In genomic region chr16:85898521-85899442, GRCh38 we compare ENCODE assay signal across 1 cellular context.
A peak's percentile ranks its signal among the peaks of the same experiment; 100 is the strongest.
TF ChIP-seq lines count a peak whose summit lies in the region.

IRF8 (plus strand) TSS chr16:85899162; CDS start chr16:85903016, 3,854 bp downstream.

TF ChIP-seq in GM12878, 131 proteins besides CTCF, POLR2A, EP300 and RAD21 (continued from another document and continues in another):
- TF ChIP-seq BCL3 (IDR thresholded peaks at IDR 0.05; ENCODE audit: borderline replicate concordance, insufficient read depth, low read depth, low read length, poor library complexity, severe bottlenecking): no peak
- TF ChIP-seq, protein P1, sequence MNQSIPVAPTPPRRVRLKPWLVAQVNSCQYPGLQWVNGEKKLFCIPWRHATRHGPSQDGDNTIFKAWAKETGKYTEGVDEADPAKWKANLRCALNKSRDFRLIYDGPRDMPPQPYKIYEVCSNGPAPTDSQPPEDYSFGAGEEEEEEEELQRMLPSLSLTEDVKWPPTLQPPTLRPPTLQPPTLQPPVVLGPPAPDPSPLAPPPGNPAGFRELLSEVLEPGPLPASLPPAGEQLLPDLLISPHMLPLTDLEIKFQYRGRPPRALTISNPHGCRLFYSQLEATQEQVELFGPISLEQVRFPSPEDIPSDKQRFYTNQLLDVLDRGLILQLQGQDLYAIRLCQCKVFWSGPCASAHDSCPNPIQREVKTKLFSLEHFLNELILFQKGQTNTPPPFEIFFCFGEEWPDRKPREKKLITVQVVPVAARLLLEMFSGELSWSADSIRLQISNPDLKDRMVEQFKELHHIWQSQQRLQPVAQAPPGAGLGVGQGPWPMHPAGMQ (IDR thresholded peaks at IDR 0.05; ENCODE audit: borderline replicate concordance): no peak
- peak; percentile 38 for TF ChIP-seq MEF2B (IDR thresholded peaks at IDR 0.05; ENCODE audit: partially characterized antibody, poor library complexity, severe bottlenecking)
- TF ChIP-seq BRCA1 (IDR thresholded peaks at IDR 0.05; ENCODE audit: low read depth, low read length): no peak
- TF ChIP-seq NFXL1 (IDR thresholded peaks at IDR 0.05; ENCODE audit: borderline replicate concordance): no peak
- TF ChIP-seq, protein P2, sequence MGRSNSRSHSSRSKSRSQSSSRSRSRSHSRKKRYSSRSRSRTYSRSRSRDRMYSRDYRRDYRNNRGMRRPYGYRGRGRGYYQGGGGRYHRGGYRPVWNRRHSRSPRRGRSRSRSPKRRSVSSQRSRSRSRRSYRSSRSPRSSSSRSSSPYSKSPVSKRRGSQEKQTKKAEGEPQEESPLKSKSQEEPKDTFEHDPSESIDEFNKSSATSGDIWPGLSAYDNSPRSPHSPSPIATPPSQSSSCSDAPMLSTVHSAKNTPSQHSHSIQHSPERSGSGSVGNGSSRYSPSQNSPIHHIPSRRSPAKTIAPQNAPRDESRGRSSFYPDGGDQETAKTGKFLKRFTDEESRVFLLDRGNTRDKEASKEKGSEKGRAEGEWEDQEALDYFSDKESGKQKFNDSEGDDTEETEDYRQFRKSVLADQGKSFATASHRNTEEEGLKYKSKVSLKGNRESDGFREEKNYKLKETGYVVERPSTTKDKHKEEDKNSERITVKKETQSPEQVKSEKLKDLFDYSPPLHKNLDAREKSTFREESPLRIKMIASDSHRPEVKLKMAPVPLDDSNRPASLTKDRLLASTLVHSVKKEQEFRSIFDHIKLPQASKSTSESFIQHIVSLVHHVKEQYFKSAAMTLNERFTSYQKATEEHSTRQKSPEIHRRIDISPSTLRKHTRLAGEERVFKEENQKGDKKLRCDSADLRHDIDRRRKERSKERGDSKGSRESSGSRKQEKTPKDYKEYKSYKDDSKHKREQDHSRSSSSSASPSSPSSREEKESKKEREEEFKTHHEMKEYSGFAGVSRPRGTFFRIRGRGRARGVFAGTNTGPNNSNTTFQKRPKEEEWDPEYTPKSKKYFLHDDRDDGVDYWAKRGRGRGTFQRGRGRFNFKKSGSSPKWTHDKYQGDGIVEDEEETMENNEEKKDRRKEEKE (IDR thresholded peaks at IDR 0.05): no peak
- TF ChIP-seq SIX5 (IDR thresholded peaks at IDR 0.05; ENCODE audit: low read depth, low read length, severe bottlenecking): no peak
- peak in 1 of 2 experiments; percentile 67; a peak in 2 of 4 replicates for TF ChIP-seq BHLHE40 (IDR thresholded peaks at IDR 0.05; ENCODE audit: borderline replicate concordance in 1 of 2, low read depth in 2 of 2, low read length in 1 of 2)
- TF ChIP-seq LARP7 (IDR thresholded peaks at IDR 0.05): peak; percentile 89
- TF ChIP-seq YY1 (IDR thresholded peaks at IDR 0.05; ENCODE audit: low read depth, low read length): peak; percentile 49; the same call in 1 of the 2 replicates
- peak; percentile 32 for TF ChIP-seq FOS (IDR thresholded peaks at IDR 0.05; ENCODE audit: borderline replicate concordance, extremely low read depth, insufficient read length)
- TF ChIP-seq ATF7 (IDR thresholded peaks at IDR 0.05; ENCODE audit: low read depth): no peak
- TF ChIP-seq, protein P3, sequence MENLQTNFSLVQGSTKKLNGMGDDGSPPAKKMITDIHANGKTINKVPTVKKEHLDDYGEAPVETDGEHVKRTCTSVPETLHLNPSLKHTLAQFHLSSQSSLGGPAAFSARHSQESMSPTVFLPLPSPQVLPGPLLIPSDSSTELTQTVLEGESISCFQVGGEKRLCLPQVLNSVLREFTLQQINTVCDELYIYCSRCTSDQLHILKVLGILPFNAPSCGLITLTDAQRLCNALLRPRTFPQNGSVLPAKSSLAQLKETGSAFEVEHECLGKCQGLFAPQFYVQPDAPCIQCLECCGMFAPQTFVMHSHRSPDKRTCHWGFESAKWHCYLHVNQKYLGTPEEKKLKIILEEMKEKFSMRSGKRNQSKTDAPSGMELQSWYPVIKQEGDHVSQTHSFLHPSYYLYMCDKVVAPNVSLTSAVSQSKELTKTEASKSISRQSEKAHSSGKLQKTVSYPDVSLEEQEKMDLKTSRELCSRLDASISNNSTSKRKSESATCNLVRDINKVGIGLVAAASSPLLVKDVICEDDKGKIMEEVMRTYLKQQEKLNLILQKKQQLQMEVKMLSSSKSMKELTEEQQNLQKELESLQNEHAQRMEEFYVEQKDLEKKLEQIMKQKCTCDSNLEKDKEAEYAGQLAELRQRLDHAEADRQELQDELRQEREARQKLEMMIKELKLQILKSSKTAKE (IDR thresholded peaks at IDR 0.05; ENCODE audit: low read depth, poor library complexity, severe bottlenecking): no peak
- TF ChIP-seq RB1 (IDR thresholded peaks at IDR 0.05; ENCODE audit: borderline replicate concordance): peak; percentile 94
- TF ChIP-seq ZBTB40 (IDR thresholded peaks at IDR 0.05; ENCODE audit: borderline replicate concordance): no peak
- no peak for TF ChIP-seq FOXM1 (IDR thresholded peaks at IDR 0.05; ENCODE audit: low read depth, low read length)
- TF ChIP-seq TCF3 (IDR thresholded peaks at IDR 0.05; ENCODE audit: borderline replicate concordance, insufficient read depth, low read depth, low read length): peak; percentile 92
- no peak for TF ChIP-seq SMAD1 (IDR thresholded peaks at IDR 0.05; ENCODE audit: low read depth, partially characterized antibody)
- TF ChIP-seq JUND (IDR thresholded peaks at IDR 0.05; ENCODE audit: low read depth, low read length): no peak
- no peak for TF ChIP-seq SRF (IDR thresholded peaks at IDR 0.05; ENCODE audit: low read depth in 2 of 2, low read length in 2 of 2)
- TF ChIP-seq ZNF274 (IDR thresholded peaks at IDR 0.05; ENCODE audit: insufficient read depth, insufficient read length): no peak
- TF ChIP-seq TCF12 (IDR thresholded peaks at IDR 0.05; ENCODE audit: low read depth, low read length): no peak
- no peak for TF ChIP-seq CBX5 (IDR thresholded peaks at IDR 0.05; ENCODE audit: low read depth)
- TF ChIP-seq, protein P4, sequence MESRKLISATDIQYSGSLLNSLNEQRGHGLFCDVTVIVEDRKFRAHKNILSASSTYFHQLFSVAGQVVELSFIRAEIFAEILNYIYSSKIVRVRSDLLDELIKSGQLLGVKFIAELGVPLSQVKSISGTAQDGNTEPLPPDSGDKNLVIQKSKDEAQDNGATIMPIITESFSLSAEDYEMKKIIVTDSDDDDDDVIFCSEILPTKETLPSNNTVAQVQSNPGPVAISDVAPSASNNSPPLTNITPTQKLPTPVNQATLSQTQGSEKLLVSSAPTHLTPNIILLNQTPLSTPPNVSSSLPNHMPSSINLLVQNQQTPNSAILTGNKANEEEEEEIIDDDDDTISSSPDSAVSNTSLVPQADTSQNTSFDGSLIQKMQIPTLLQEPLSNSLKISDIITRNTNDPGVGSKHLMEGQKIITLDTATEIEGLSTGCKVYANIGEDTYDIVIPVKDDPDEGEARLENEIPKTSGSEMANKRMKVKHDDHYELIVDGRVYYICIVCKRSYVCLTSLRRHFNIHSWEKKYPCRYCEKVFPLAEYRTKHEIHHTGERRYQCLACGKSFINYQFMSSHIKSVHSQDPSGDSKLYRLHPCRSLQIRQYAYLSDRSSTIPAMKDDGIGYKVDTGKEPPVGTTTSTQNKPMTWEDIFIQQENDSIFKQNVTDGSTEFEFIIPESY (IDR thresholded peaks at IDR 0.05): no peak
- no peak for TF ChIP-seq ZNF622 (IDR thresholded peaks at IDR 0.05)
- no peak for TF ChIP-seq CEBPB (IDR thresholded peaks at IDR 0.05; ENCODE audit: borderline replicate concordance in 1 of 2, low read depth in 2 of 2, low read length in 2 of 2)
- peak; percentile 49; the same call in 1 of the 2 replicates for TF ChIP-seq ZNF24 (IDR thresholded peaks at IDR 0.05)
- TF ChIP-seq RAD51 (IDR thresholded peaks at IDR 0.05): no peak
- TF ChIP-seq RELA (IDR thresholded peaks at IDR 0.05; ENCODE audit: borderline replicate concordance, partially characterized antibody): no peak
- TF ChIP-seq, protein P5, sequence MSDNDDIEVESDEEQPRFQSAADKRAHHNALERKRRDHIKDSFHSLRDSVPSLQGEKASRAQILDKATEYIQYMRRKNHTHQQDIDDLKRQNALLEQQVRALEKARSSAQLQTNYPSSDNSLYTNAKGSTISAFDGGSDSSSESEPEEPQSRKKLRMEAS (IDR thresholded peaks at IDR 0.05; ENCODE audit: low read depth, low read length): 0 out of 2 replicates have a peak, but pooled peaks have one; percentile 11
- TF ChIP-seq, protein P6, sequence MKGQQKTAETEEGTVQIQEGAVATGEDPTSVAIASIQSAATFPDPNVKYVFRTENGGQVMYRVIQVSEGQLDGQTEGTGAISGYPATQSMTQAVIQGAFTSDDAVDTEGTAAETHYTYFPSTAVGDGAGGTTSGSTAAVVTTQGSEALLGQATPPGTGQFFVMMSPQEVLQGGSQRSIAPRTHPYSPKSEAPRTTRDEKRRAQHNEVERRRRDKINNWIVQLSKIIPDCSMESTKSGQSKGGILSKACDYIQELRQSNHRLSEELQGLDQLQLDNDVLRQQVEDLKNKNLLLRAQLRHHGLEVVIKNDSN (IDR thresholded peaks at IDR 0.05; ENCODE audit: borderline replicate concordance, extremely low read length, insufficient read depth, low read depth, low read length): no peak
- TF ChIP-seq DPF2 (IDR thresholded peaks at IDR 0.05): peak; percentile 99
- no peak; the same call in 1 of the 2 replicates for TF ChIP-seq ZNF207 (IDR thresholded peaks at IDR 0.05; ENCODE audit: borderline replicate concordance)
- TF ChIP-seq NR2C2 (IDR thresholded peaks at IDR 0.05; ENCODE audit: borderline replicate concordance, control insufficient read depth, insufficient read length, low read depth): no peak
- 0 out of 2 replicates have a peak, but pooled peaks have one; percentile 55 for TF ChIP-seq STAT1 (conservative IDR thresholded peaks at IDR 0.05)
- no peak for TF ChIP-seq CHD1 (IDR thresholded peaks at IDR 0.05; ENCODE audit: low read depth, low read length)
- no peak for TF ChIP-seq SPI1 (IDR thresholded peaks at IDR 0.05; ENCODE audit: borderline replicate concordance, insufficient read depth, low read depth, low read length)
- no peak for TF ChIP-seq SREBF2 (IDR thresholded peaks at IDR 0.05; ENCODE audit: low read length)
- TF ChIP-seq NFIC (IDR thresholded peaks at IDR 0.05; ENCODE audit: low read depth, low read length): no peak
- TF ChIP-seq CBX3 (IDR thresholded peaks at IDR 0.05; ENCODE audit: borderline replicate concordance, low read depth): no peak
- TF ChIP-seq IKZF1 (conservative IDR thresholded peaks at IDR 0.05): peak; percentile 89
- TF ChIP-seq STAT3 (IDR thresholded peaks at IDR 0.05; ENCODE audit: low read depth, low read length): no peak
- peak; percentile 66 for TF ChIP-seq SIN3A (IDR thresholded peaks at IDR 0.05; ENCODE audit: low read depth, low read length)
- no peak for TF ChIP-seq MYC (IDR thresholded peaks at IDR 0.05; ENCODE audit: insufficient read depth, insufficient read length, insufficient replicate concordance, low read length, severe bottlenecking)
- no peak for TF ChIP-seq FOXK2 (IDR thresholded peaks at IDR 0.05)
- no peak for TF ChIP-seq TCF7 (IDR thresholded peaks at IDR 0.05; ENCODE audit: borderline replicate concordance)
- no peak for TF ChIP-seq PRDM15 (CRISPR knock-in tag; IDR thresholded peaks at IDR 0.05)
